ENCODE assay signal across 8 cellular contexts in genomic region chr6:68876792-68877493, GRCh38.
DNase-seq lines count a peak whose midpoint lies in the region; ATAC-seq and TF ChIP-seq lines count a peak whose summit lies in the region.

No MANE protein-coding gene starts in this region.

- no peaks in the 10 kb centered on the region for H3K27me3 Mint-ChIP-seq in HFFc6 (ENCODE audit: insufficient read depth)
- no peaks in the 10 kb centered on the region for H3K27me3 Mint-ChIP-seq in activated naive CD4-positive, alpha-beta T cell treated with anti-CD3 and anti-CD28 coated beads for 36 hours (ENCODE audit: low read depth)
- no peaks in the 10 kb centered on the region for H3K27me3 Mint-ChIP-seq in activated T-cell treated with anti-CD3 and anti-CD28 coated beads, Interleukin-2, amount 50 U/mL, for 72 hours (ENCODE audit: low read depth)

- no peaks in the 10 kb centered on the region; the same call in 1 of the 2 replicates for H3K27me3 ChIP-seq in DOHH2 (ENCODE audit: control insufficient read depth, low read length)

- no peak overlapping the region for H3K4me3 Mint-ChIP-seq in HFFc6
- H3K4me3 Mint-ChIP-seq in activated naive CD4-positive, alpha-beta T cell treated with anti-CD3 and anti-CD28 coated beads for 36 hours, result no peak overlapping the region
- no peak overlapping the region for H3K4me3 Mint-ChIP-seq in activated T-cell treated with anti-CD3 and anti-CD28 coated beads, Interleukin-2, amount 50 U/mL, for 72 hours

- H3K36me3 ChIP-seq in DOHH2 (ENCODE audit: control insufficient read depth, low read length), result no peaks in the 10 kb centered on the region

- H4K20me1 ChIP-seq in DOHH2 (ENCODE audit: control insufficient read depth, insufficient read depth, low read depth, low read length), result no peaks in the 10 kb centered on the region

- CTCF ChIA-PET in activated naive CD4-positive, alpha-beta T cell treated with anti-CD3 and anti-CD28 coated beads for 36 hours (lab: Charles Lee), result no interaction called here

- ATAC-seq in activated T-cell treated with anti-CD3 and anti-CD28 coated beads, Interleukin-2, amount 50 U/mL, for 72 hours (replicated peaks in 1 of 2), result no peak

- no peaks in the 10 kb centered on the region for H3K4me1 Mint-ChIP-seq in HFFc6 (ENCODE audit: low read depth)
- H3K4me1 Mint-ChIP-seq in activated naive CD4-positive, alpha-beta T cell treated with anti-CD3 and anti-CD28 coated beads for 36 hours (ENCODE audit: low read depth), result no peaks in the 10 kb centered on the region
- H3K4me1 Mint-ChIP-seq in activated T-cell treated with anti-CD3 and anti-CD28 coated beads, Interleukin-2, amount 50 U/mL, for 72 hours (ENCODE audit: low read depth), result no peaks in the 10 kb centered on the region

- no peak overlapping the region for H3K27ac ChIP-seq in DOHH2 (ENCODE audit: low read depth, low read length)

- H3K4me1 ChIP-seq in DOHH2 (ENCODE audit: control insufficient read depth, low read length), result no peaks in the 10 kb centered on the region

- intact Hi-C loops in activated naive CD4-positive, alpha-beta T cell treated with anti-CD3 and anti-CD28 coated beads for 36 hours (cut with micrococcal nuclease), result loop anchor here (1.0 to 10.0 kb wide), 4 partner anchors 81 to 1230 kb away; no protein-coding TSS in a partner anchor

- H3K4me3 ChIP-seq in DOHH2 (ENCODE audit: low read length), result no peak overlapping the region

- H3K79me2 ChIP-seq in DOHH2 (ENCODE audit: control insufficient read depth, low read length), result no peaks in the 10 kb centered on the region

- no peak overlapping the region for H3K27ac Mint-ChIP-seq in HFFc6
- no peak overlapping the region for H3K27ac Mint-ChIP-seq in activated naive CD4-positive, alpha-beta T cell treated with anti-CD3 and anti-CD28 coated beads for 36 hours
- no peak overlapping the region for H3K27ac Mint-ChIP-seq in activated T-cell treated with anti-CD3 and anti-CD28 coated beads, Interleukin-2, amount 50 U/mL, for 72 hours

- H3K9me3 Mint-ChIP-seq in HFFc6, result no peaks in the 10 kb centered on the region
- H3K9me3 Mint-ChIP-seq in activated naive CD4-positive, alpha-beta T cell treated with anti-CD3 and anti-CD28 coated beads for 36 hours, result no peaks in the 10 kb centered on the region
- H3K9me3 Mint-ChIP-seq in activated T-cell treated with anti-CD3 and anti-CD28 coated beads, Interleukin-2, amount 50 U/mL, for 72 hours, result peaks cover 0 to 3% of the 10 kb centered on the region in 2 donors

- DNase-seq in HFFc6 (no peak), NCI-H748 (lab: John Stamatoyannopoulos, UW; ENCODE audit: unreplicated experiment) (peak; percentile 47), fibroblast of peridontal ligament (ENCODE audit: extremely low read depth) (peak; percentile 35), NCI-H524 treated with DMSO at 0.1 percent for 48 hours (lab: John Stamatoyannopoulos, UW) (no peak), OCI-M2 (lab: John Stamatoyannopoulos, UW; ENCODE audit: unreplicated experiment) (no peak)
- DNase-seq in activated naive CD4-positive, alpha-beta T cell treated with anti-CD3 and anti-CD28 coated beads for 36 hours, result no peak
- DNase-seq in activated T-cell treated with anti-CD3 and anti-CD28 coated beads, Interleukin-2, amount 50 U/mL, for 72 hours, result no peak

- no peaks in the 10 kb centered on the region for H3K36me3 Mint-ChIP-seq in HFFc6 (ENCODE audit: low read depth)
- H3K36me3 Mint-ChIP-seq in activated naive CD4-positive, alpha-beta T cell treated with anti-CD3 and anti-CD28 coated beads for 36 hours (ENCODE audit: low read depth), result no peaks in the 10 kb centered on the region
- H3K36me3 Mint-ChIP-seq in activated T-cell treated with anti-CD3 and anti-CD28 coated beads, Interleukin-2, amount 50 U/mL, for 72 hours (ENCODE audit: insufficient read depth in 2 of 2), result no peaks in the 10 kb centered on the region

- no peaks in the 10 kb centered on the region for H3K9me2 ChIP-seq in DOHH2 (replicated peaks; ENCODE audit: control insufficient read depth, low read length)

- TF ChIP-seq CTCF in DOHH2 (IDR thresholded peaks at IDR 0.05; ENCODE audit: low read depth, low read length, poor library complexity, severe bottlenecking) (peak; percentile 44), HFFc6 (IDR thresholded peaks at IDR 0.05) (peak; percentile 72)

- no peak overlapping the region for H3K4me2 ChIP-seq in DOHH2 (ENCODE audit: low read length)

- H3F3A ChIP-seq in DOHH2 (ENCODE audit: control insufficient read depth, insufficient read depth), result no peaks in the 10 kb centered on the region

- H3K9me3 ChIP-seq in DOHH2 (ENCODE audit: control insufficient read depth, insufficient read depth, low read length), result no peaks in the 10 kb centered on the region

Comparison
In these comparisons a context has a peak if more than half of its experiments do, and no peak if none do; other contexts are left out.
1. DNase-seq: peak in NCI-H748 (single experiment) and fibroblast of peridontal ligament (single experiment); none in HFFc6 (single experiment), activated naive CD4-positive, alpha-beta T cell treated with anti-CD3 and anti-CD28 coated beads for 36 hours (single experiment), NCI-H524 treated with DMSO at 0.1 percent for 48 hours (single experiment), OCI-M2 (single experiment) and activated T-cell treated with anti-CD3 and anti-CD28 coated beads, Interleukin-2, amount 50 U/mL, for 72 hours (0 of 2).